In genomic region chr2:134148843-134149472, GRCh38 we compare ENCODE assay signal across 15 cellular contexts.
A peak's percentile ranks its signal among the peaks of the same experiment; 100 is the strongest.
DNase-seq lines count a peak whose midpoint lies in the region; ATAC-seq and TF ChIP-seq lines count a peak whose summit lies in the region.
"Had no signal": no experiment of that assay in that cellular context is flagged by ENCODE, and none has a peak within 500 bp of the region (broad histone marks: within the 10 kb centered on the region; RNA-seq: fewer than 3 reads in every experiment).

No MANE protein-coding gene starts in this region.

- BruUV-seq in A673 (replicated peaks; lab: Mats Ljungman, UMichigan) (no TSS peak), PC-9 (replicated peaks; lab: Mats Ljungman, UMichigan) (no TSS peak)

- no peaks in the 10 kb centered on the region for H4K20me1 ChIP-seq in PC-9 (ENCODE audit: insufficient read depth)

- H3K79me2 ChIP-seq in PC-9 (ENCODE audit: low read depth): no peaks in the 10 kb centered on the region

- H3K4me1 ChIP-seq in A673 (ENCODE audit: insufficient read depth, low read length, poor library complexity, severe bottlenecking): no peaks in the 10 kb centered on the region
- H3K4me1 ChIP-seq in PC-9 (replicated peaks; ENCODE audit: insufficient read depth): no peaks in the 10 kb centered on the region

- DNase-seq in A673 (ENCODE audit: low spot score) (peak; percentile 6), GF-D8 (lab: John Stamatoyannopoulos, UW) (peak; percentile 86), SK-N-MC (ENCODE audit: low read depth, low spot score) (peak; percentile 5), epithelial cell of esophagus (ENCODE audit: low read depth) (peak; percentile 57), PC-9 (no peak), amygdala (lab: John Stamatoyannopoulos, UW) (no peak)
- no peak for DNase-seq in activated CD4-positive, CD25-positive, alpha-beta regulatory T cell (lab: John Stamatoyannopoulos, UW)
- DNase-seq: activated CD4-positive, alpha-beta T cell treated with anti-CD3 and anti-CD28 coated beads, Interleukin-2, amount 10 ng/mL, durations not matched to agents 7 days and 5 days; NCI-H526 treated with DMSO at 0.1 percent for 48 hours; nephron progenitor cell; psoas muscle had no signal

- no peak for TF ChIP-seq CTCF in A673 (conservative IDR thresholded peaks at IDR 0.05; ENCODE audit: low read depth, low read length)
- TF ChIP-seq CTCF in epithelial cell of esophagus (IDR thresholded peaks at IDR 0.05; ENCODE audit: insufficient read depth, low read depth, low read length, missing control alignments): no peak
- no peak for TF ChIP-seq CTCF in PC-9 (conservative IDR thresholded peaks at IDR 0.05)

- no peak overlapping the region for H3K4me2 ChIP-seq in PC-9

- no peaks in the 10 kb centered on the region for H3K9me2 ChIP-seq in PC-9 (ENCODE audit: insufficient read depth)

- POLR2A ChIA-PET in A673 (lab: Charles Lee; ENCODE audit: low non-redundant PET) (interaction anchor here (0.6 kb wide), 1 partner anchor 1163 kb away, joined by 7 read pairs; no protein-coding TSS in a partner anchor), PC-9 (lab: Charles Lee; ENCODE audit: unreplicated experiment) (no interaction called here)

- H3K27me3 ChIP-seq in A673 (replicated peaks; ENCODE audit: insufficient read depth, low read depth, low read length, poor library complexity): no peaks in the 10 kb centered on the region
- no peaks in the 10 kb centered on the region for H3K27me3 ChIP-seq in PC-9 (ENCODE audit: insufficient read depth, low read depth)
- H3K27me3 ChIP-seq: cardiac muscle cell had no signal

- no peaks in the 10 kb centered on the region for H3F3A ChIP-seq in PC-9 (ENCODE audit: insufficient read depth, low read depth)

- no peak overlapping the region for H2AFZ ChIP-seq in PC-9

- no peak for ATAC-seq in GM18907 (IDR thresholded peaks at IDR 0.05; ENCODE audit: unreplicated experiment)
- ATAC-seq: activated naive CD4-positive, alpha-beta T cell treated with anti-CD3 and anti-CD28 coated beads, Interleukin-2, amount 50 U/mL, for 72 hours; psoas muscle had no signal

- H3K27ac ChIP-seq in A673 (ENCODE audit: low read depth, low read length, poor library complexity, severe bottlenecking) (no peak overlapping the region), SK-N-MC (no peak overlapping the region), PC-9 (no peak overlapping the region)
- H3K27ac ChIP-seq: psoas muscle had no signal

- no peak overlapping the region for H3K4me3 ChIP-seq in A673 (ENCODE audit: low read depth, low read length, poor library complexity, severe bottlenecking)
- H3K4me3 ChIP-seq in SK-N-MC: no peak overlapping the region
- no peak overlapping the region for H3K4me3 ChIP-seq in epithelial cell of esophagus (ENCODE audit: low read length)
- H3K4me3 ChIP-seq in PC-9: no peak overlapping the region
- H3K4me3 ChIP-seq: cardiac muscle cell, lung, psoas muscle had no signal

- H3K9ac ChIP-seq in SK-N-MC (ENCODE audit: insufficient read length): no peak overlapping the region

- CTCF ChIA-PET in A673 (lab: Charles Lee) (no interaction called here), PC-9 (lab: Charles Lee) (interaction anchor here (0.6 kb wide), 1 partner anchor 39 kb away, joined by 4 read pairs; no protein-coding TSS in a partner anchor)

- no peaks in the 10 kb centered on the region for H3K9me3 ChIP-seq in A673 (ENCODE audit: low read depth, low read length, poor library complexity, severe bottlenecking)
- H3K9me3 ChIP-seq in SK-N-MC (ENCODE audit: low read depth, low read length): no peaks in the 10 kb centered on the region
- H3K9me3 ChIP-seq in PC-9 (ENCODE audit: insufficient read depth, low read depth): no peaks in the 10 kb centered on the region
- H3K9me3 ChIP-seq: psoas muscle had no signal

- intact Hi-C loops in A673 (cut with micrococcal nuclease; ENCODE audit: unreplicated experiment): no loop called here
- intact Hi-C loops in PC-9 (cut with micrococcal nuclease; ENCODE audit: unreplicated experiment): no loop called here

- H3K36me3 ChIP-seq in A673 (ENCODE audit: insufficient read depth, low read length, poor library complexity, severe bottlenecking): no peaks in the 10 kb centered on the region
- H3K36me3 ChIP-seq in SK-N-MC (ENCODE audit: insufficient read depth, low read length): no peaks in the 10 kb centered on the region
- H3K36me3 ChIP-seq in PC-9 (ENCODE audit: low read depth): no peaks in the 10 kb centered on the region
- H3K36me3 ChIP-seq: cardiac muscle cell had no signal

Comparison
In these comparisons a context has a peak if more than half of its experiments do, and no peak if none do; other contexts are left out.
1. DNase-seq: peak in A673 (single experiment), GF-D8 (single experiment), SK-N-MC (single experiment) and epithelial cell of esophagus (single experiment); none in activated CD4-positive, CD25-positive, alpha-beta regulatory T cell (0 of 4), PC-9 (0 of 2) and amygdala (0 of 56).